9 cellular contexts compared by ENCODE assay signal in genomic region chrX:72540318-72540717, GRCh38. TPM values are rescaled to one million over a fixed set of nuclear protein-coding genes. Genes with fewer than 3 reads are reported as not detected.
DNase-seq lines count a peak whose midpoint lies in the region; ATAC-seq and TF ChIP-seq lines count a peak whose summit lies in the region.
"Had no signal": no experiment of that assay in that cellular context is flagged by ENCODE, and none has a peak within 500 bp of the region (broad histone marks: within the 10 kb centered on the region; RNA-seq: fewer than 3 reads in every experiment).

No MANE protein-coding gene starts in this region.

- no peaks in the 10 kb centered on the region for H4K20me1 ChIP-seq in DND-41 (ENCODE audit: insufficient read depth, low read length)

- no peaks in the 10 kb centered on the region for H3K27me3 Mint-ChIP-seq in chondrocyte (ENCODE audit: low read depth)

- H3K27me3 ChIP-seq in DND-41 (ENCODE audit: insufficient read depth, low read length, poor library complexity) = no peaks in the 10 kb centered on the region

- no peaks in the 10 kb centered on the region for H3K36me3 Mint-ChIP-seq in chondrocyte (ENCODE audit: low read depth)

- H3K4me3 ChIP-seq in DND-41 (ENCODE audit: low read depth in 1 of 2, low read length in 2 of 2) = no peak overlapping the region

- no peak overlapping the region for H2AFZ ChIP-seq in DND-41 (ENCODE audit: low read depth, low read length)

- DNase-seq in DND-41 = no peak
- peak; percentile 45 for DNase-seq in NCI-H1694 treated with DMSO at 0.1 percent for 48 hours (lab: John Stamatoyannopoulos, UW)
- no peak for DNase-seq in chondrocyte (ENCODE audit: low spot score)
- DNase-seq in medulla oblongata (ENCODE audit: extremely low spot score) = peak; percentile 9

- no peak overlapping the region for H3K27ac Mint-ChIP-seq in chondrocyte (ENCODE audit: unreplicated experiment)
- H3K27ac Mint-ChIP-seq: T-helper 1 cell treated with Interleukin-12 subunit alpha and Interleukin-12 subunit beta and Interleukin-4 antibody, amounts not matched to agents 30 μg/mL and 1 μg/mL, for 36 hours had no signal

- H3K4me1 ChIP-seq in DND-41 (ENCODE audit: insufficient read depth, low read length) = no peaks in the 10 kb centered on the region

- no peaks in the 10 kb centered on the region for H3K9me3 Mint-ChIP-seq in chondrocyte (ENCODE audit: low read depth)
- H3K9me3 Mint-ChIP-seq: T-helper 1 cell treated with Interleukin-12 subunit alpha and Interleukin-12 subunit beta and Interleukin-4 antibody, amounts not matched to agents 30 μg/mL and 1 μg/mL, for 36 hours had no signal

- H3K79me2 ChIP-seq in DND-41 (ENCODE audit: insufficient read depth, low read length) = no peaks in the 10 kb centered on the region

- no peak overlapping the region for H3K27ac ChIP-seq in DND-41 (ENCODE audit: low read length)

- TF ChIP-seq CTCF in DND-41 (IDR thresholded peaks at IDR 0.05; ENCODE audit: borderline replicate concordance, extremely low read depth, low read length, poor library complexity, severe bottlenecking) = peak; percentile 23
- peak; percentile 78 for TF ChIP-seq CTCF in chondrocyte (IDR thresholded peaks at IDR 0.05)

- no peaks in the 10 kb centered on the region for H3K36me3 ChIP-seq in DND-41 (ENCODE audit: insufficient read depth, low read length)

- no peak overlapping the region for H3K9ac ChIP-seq in DND-41 (ENCODE audit: low read depth, low read length)

- no peak overlapping the region for H3K4me2 ChIP-seq in DND-41 (ENCODE audit: insufficient read depth, low read length)

- H3K9me3 ChIP-seq in DND-41 (ENCODE audit: insufficient read depth, low read length, severe bottlenecking) = no peaks in the 10 kb centered on the region

- H3K4me3 Mint-ChIP-seq in chondrocyte (ENCODE audit: unreplicated experiment) = no peak overlapping the region
- H3K4me3 Mint-ChIP-seq: T-helper 1 cell treated with Interleukin-12 subunit alpha and Interleukin-12 subunit beta and Interleukin-4 antibody, amounts not matched to agents 30 μg/mL and 1 μg/mL, for 36 hours had no signal

- no peaks in the 10 kb centered on the region for H3K4me1 Mint-ChIP-seq in chondrocyte (ENCODE audit: low read depth)

- ATAC-seq in DND-41 (ENCODE audit: insufficient read depth, low read depth) (no peak), HG03045 (IDR thresholded peaks at IDR 0.05; ENCODE audit: unreplicated experiment) (no peak), HG03196 (IDR thresholded peaks at IDR 0.05; ENCODE audit: unreplicated experiment) (no peak), HG03521 (IDR thresholded peaks at IDR 0.05; ENCODE audit: unreplicated experiment) (no peak), HG02571 (IDR thresholded peaks at IDR 0.05; ENCODE audit: unreplicated experiment) (no peak)

RNA-seq across cellular contexts. Expression of gene HDAC8, which starts 32.3 kb away (rescaled TPM):
- total RNA-seq in chondrocyte = 22.2 to 35.1 TPM (median 23.0 TPM) in 3 replicates

Comparison
In these comparisons a context has a peak if more than half of its experiments do, and no peak if none do; other contexts are left out.
1. DNase-seq: peak in NCI-H1694 treated with DMSO at 0.1 percent for 48 hours (single experiment) and medulla oblongata (single experiment); none in DND-41 (single experiment) and chondrocyte (single experiment).